Comparison of ENCODE assay signal across 26 cellular contexts in genomic region chr19:37983916-37984315, GRCh38.
DNase-seq lines count a peak whose midpoint lies in the region; ATAC-seq and TF ChIP-seq lines count a peak whose summit lies in the region.
"Had no signal": no experiment of that assay in that cellular context is flagged by ENCODE, and none has a peak within 500 bp of the region (broad histone marks: within the 10 kb centered on the region; RNA-seq: fewer than 3 reads in every experiment).

No MANE protein-coding gene starts in this region.

- TF ChIP-seq POLR2A in HCT116 (IDR thresholded peaks at IDR 0.05; ENCODE audit: borderline replicate concordance, extremely low read depth, insufficient read depth, insufficient read length): no peak
- TF ChIP-seq POLR2A in lower leg skin (IDR thresholded peaks at IDR 0.05): no peak

- peaks cover 88% of the 10 kb centered on the region for H3K79me2 ChIP-seq in HCT116 (ENCODE audit: insufficient read depth, low read length)

- no peak overlapping the region for H3K27ac ChIP-seq in HCT116 (ENCODE audit: low read depth, low read length)
- H3K27ac ChIP-seq: esophagus squamous epithelium, PC-9, right atrium auricular region, SJSA1 had no signal

- H3K9me3 ChIP-seq in HCT116 (ENCODE audit: control insufficient read depth in 1 of 2, insufficient read depth in 1 of 2, low read depth in 1 of 2, low read length in 2 of 2): no peaks in the 10 kb centered on the region
- H3K9me3 ChIP-seq: esophagus squamous epithelium, right atrium auricular region, SJSA1, suprapubic skin had no signal

- intact Hi-C loops in HCT116 (cut with micrococcal nuclease) (loop anchor here (10.0 kb wide), 1 partner anchor 49 kb away; no protein-coding TSS in a partner anchor), activated B cell treated with CpG ODN at 0.5 μM for 24 hours (cut with micrococcal nuclease) (no loop called here), lower leg skin (cut with DNase I; ENCODE audit: low total_unique reads) (no loop called here)

- peak overlapping the region; percentile 96 for H3K27ac Mint-ChIP-seq in activated B cell treated with CpG ODN at 0.5 μM for 24 hours
- H3K27ac Mint-ChIP-seq in stimulated activated memory B cell treated with anti-CD40 and anti-IgM and Interleukin-4, amounts not matched to agents 10 μg/mL and 1 μg/mL and 100 μg/mL, for 72 hours: peak overlapping the region; percentile 95

- WGBS in lower leg skin, 2 donors: 60 to 65% methylated on average over 10 of the region's 10 CpGs

- peaks cover 95% of the 10 kb centered on the region for H3K4me1 Mint-ChIP-seq in activated B cell treated with CpG ODN at 0.5 μM for 24 hours
- H3K4me1 Mint-ChIP-seq in stimulated activated memory B cell treated with anti-CD40 and anti-IgM and Interleukin-4, amounts not matched to agents 10 μg/mL and 1 μg/mL and 100 μg/mL, for 72 hours: peaks cover 94% of the 10 kb centered on the region

- H3K27me3 Mint-ChIP-seq in activated B cell treated with CpG ODN at 0.5 μM for 24 hours: no peaks in the 10 kb centered on the region
- H3K27me3 Mint-ChIP-seq in stimulated activated memory B cell treated with anti-CD40 and anti-IgM and Interleukin-4, amounts not matched to agents 10 μg/mL and 1 μg/mL and 100 μg/mL, for 72 hours: no peaks in the 10 kb centered on the region
- H3K27me3 Mint-ChIP-seq: effector memory CD8-positive, alpha-beta T cell had no signal

- peaks cover 22% of the 10 kb centered on the region for H3K36me3 Mint-ChIP-seq in activated B cell treated with CpG ODN at 0.5 μM for 24 hours (ENCODE audit: low read depth)
- peaks cover 11% of the 10 kb centered on the region for H3K36me3 Mint-ChIP-seq in stimulated activated memory B cell treated with anti-CD40 and anti-IgM and Interleukin-4, amounts not matched to agents 10 μg/mL and 1 μg/mL and 100 μg/mL, for 72 hours

- no peaks in the 10 kb centered on the region for H4K20me1 ChIP-seq in HCT116 (ENCODE audit: insufficient read depth)

- H3K36me3 ChIP-seq in HCT116 (ENCODE audit: control insufficient read depth in 1 of 2, insufficient read depth in 2 of 2, low read length in 2 of 2): no peaks in the 10 kb centered on the region
- H3K36me3 ChIP-seq: esophagus squamous epithelium, right atrium auricular region, suprapubic skin had no signal

- no peak overlapping the region for H3K4me3 ChIP-seq in HCT116 (replicated peaks in 1 of 2; ENCODE audit: low read depth in 1 of 2, low read length in 2 of 2)
- H3K4me3 ChIP-seq in lower leg skin (ENCODE audit: low read depth, poor library complexity, severe bottlenecking): no peak overlapping the region
- H3K4me3 ChIP-seq: esophagus squamous epithelium, PC-9, right atrium auricular region, SJSA1, suprapubic skin had no signal

- TF ChIP-seq CTCF in HCT116 (IDR thresholded peaks at IDR 0.05 in 2 of 3, conservative IDR thresholded peaks at IDR 0.05 in 1 of 3; ENCODE audit: borderline replicate concordance in 1 of 3, insufficient read depth in 1 of 3, low read depth in 2 of 3, low read length in 2 of 3) (no peak), activated B cell treated with CpG ODN at 0.5 μM for 24 hours (IDR thresholded peaks at IDR 0.05) (no peak), lower leg skin (IDR thresholded peaks at IDR 0.05) (no peak)

- no peak for ATAC-seq in HCT116
- no peak for ATAC-seq in activated B cell treated with CpG ODN at 0.5 μM for 24 hours (ENCODE audit: low read depth)
- ATAC-seq in stimulated activated memory B cell treated with anti-CD40 and anti-IgM and Interleukin-4, amounts not matched to agents 10 μg/mL and 1 μg/mL and 100 μg/mL, for 72 hours: no peak
- ATAC-seq: effector memory CD8-positive, alpha-beta T cell; left cardiac atrium had no signal

- POLR2A ChIA-PET in HCT116 (lab: Charles Lee): no interaction called here
- POLR2A ChIA-PET in activated B cell treated with CpG ODN at 0.5 μM for 24 hours (lab: Charles Lee): interaction anchor here (0.6 to 1.9 kb wide), 5 partner anchors 49 to 1769 kb away, joined by 3 to 10 read pairs (median 6); partner anchors contain the start of genes SIPA1L3, WDR87, ZNF146 and ZNF565

- H3K9ac ChIP-seq in HCT116 (ENCODE audit: low read length): 0 out of 2 replicates have a peak overlapping the region, but pooled peaks have one; percentile 2

- RAD21 ChIA-PET in HCT116 (lab: Charles Lee; ENCODE audit: low non-redundant PET in 1 of 2, low total read pairs in 2 of 2, uncharacterized antibody in 2 of 2, unreplicated experiment in 2 of 2): no interaction called here

- H3K9me2 ChIP-seq in HCT116 (ENCODE audit: insufficient read depth): no peaks in the 10 kb centered on the region

- no peak overlapping the region for H2AFZ ChIP-seq in HCT116 (ENCODE audit: low read depth, low read length, poor library complexity, severe bottlenecking)
- H2AFZ ChIP-seq: PC-9 had no signal

- no peak overlapping the region for H3K4me3 Mint-ChIP-seq in activated B cell treated with CpG ODN at 0.5 μM for 24 hours
- H3K4me3 Mint-ChIP-seq in stimulated activated memory B cell treated with anti-CD40 and anti-IgM and Interleukin-4, amounts not matched to agents 10 μg/mL and 1 μg/mL and 100 μg/mL, for 72 hours: no peak overlapping the region
- H3K4me3 Mint-ChIP-seq: effector memory CD8-positive, alpha-beta T cell; HFFc6 had no signal

- no peak for DNase-seq in HCT116 (ENCODE audit: low read depth, low spot score)
- no peak for DNase-seq in activated B cell treated with CpG ODN at 0.5 μM for 24 hours
- DNase-seq in inferior parietal cortex (ENCODE audit: extremely low spot score): peak; percentile 36
- DNase-seq in lower leg skin (ENCODE audit: low spot score in 2 of 2): no peak
- DNase-seq in RKO (ENCODE audit: low spot score): no peak
- DNase-seq in KG1 (lab: John Stamatoyannopoulos, UW): no peak
- DNase-seq in AG20443 (ENCODE audit: low spot score): no peak
- DNase-seq: activated CD8-positive, alpha-beta memory T cell treated with anti-CD3 and anti-CD28 coated beads for 24 hours; activated naive CD4-positive, alpha-beta T cell treated with anti-CD3 and anti-CD28 coated beads, Interleukin-2, amount 50 U/mL, for 16 hours; activated T-cell treated with anti-CD3 and anti-CD28 coated beads, Interleukin-2, amount 50 U/mL, for 48 hours; cerebellar nuclear complex; effector memory CD8-positive, alpha-beta T cell; esophagus squamous epithelium; GF-D8; HFFc6; KBM-7; left cardiac atrium; NCI-H187; NCI-H345; occipital lobe; PC-9; T-helper 2 cell had no signal

- H3K4me1 ChIP-seq in HCT116 (ENCODE audit: control insufficient read depth in 1 of 2, insufficient read depth in 2 of 2, low read length in 2 of 2): peaks cover 45 to 79% of the 10 kb centered on the region in 2 experiments

- no TSS peak for BruUV-seq in HCT116 (replicated peaks; lab: Mats Ljungman, UMichigan)

- TF ChIP-seq RAD21 in HCT116 (IDR thresholded peaks at IDR 0.05; ENCODE audit: low read depth): no peak

- CTCF ChIA-PET in HCT116 (lab: Charles Lee) (no interaction called here), activated B cell treated with CpG ODN at 0.5 μM for 24 hours (lab: Charles Lee) (no interaction called here)

- no peaks in the 10 kb centered on the region for H3K9me3 Mint-ChIP-seq in activated B cell treated with CpG ODN at 0.5 μM for 24 hours
- H3K9me3 Mint-ChIP-seq in stimulated activated memory B cell treated with anti-CD40 and anti-IgM and Interleukin-4, amounts not matched to agents 10 μg/mL and 1 μg/mL and 100 μg/mL, for 72 hours: no peaks in the 10 kb centered on the region
- H3K9me3 Mint-ChIP-seq: effector memory CD8-positive, alpha-beta T cell; HFFc6 had no signal

- H3K27me3 ChIP-seq in HCT116 (ENCODE audit: insufficient read depth, low read length): no peaks in the 10 kb centered on the region
- H3K27me3 ChIP-seq: esophagus squamous epithelium, right atrium auricular region, SJSA1, suprapubic skin had no signal

- H3K4me2 ChIP-seq in HCT116 (ENCODE audit: low read length): 0 out of 2 replicates have a peak overlapping the region, but pooled peaks have one; percentile 11
- H3K4me2 ChIP-seq: PC-9 had no signal

TF ChIP-seq in HCT116, 20 proteins besides CTCF, POLR2A, EP300 and RAD21:
- TF ChIP-seq ZNF274 (IDR thresholded peaks at IDR 0.05; ENCODE audit: low read depth, low read length) (no peak), REST (IDR thresholded peaks at IDR 0.05; ENCODE audit: low read depth) (no peak), CEBPB (IDR thresholded peaks at IDR 0.05; ENCODE audit: low read depth) (no peak), EZH2 (IDR thresholded peaks at IDR 0.05) (no peak)
TF ChIP-seq in HCT116: peak in this region for 0.
